In the genomic region with DNA sequence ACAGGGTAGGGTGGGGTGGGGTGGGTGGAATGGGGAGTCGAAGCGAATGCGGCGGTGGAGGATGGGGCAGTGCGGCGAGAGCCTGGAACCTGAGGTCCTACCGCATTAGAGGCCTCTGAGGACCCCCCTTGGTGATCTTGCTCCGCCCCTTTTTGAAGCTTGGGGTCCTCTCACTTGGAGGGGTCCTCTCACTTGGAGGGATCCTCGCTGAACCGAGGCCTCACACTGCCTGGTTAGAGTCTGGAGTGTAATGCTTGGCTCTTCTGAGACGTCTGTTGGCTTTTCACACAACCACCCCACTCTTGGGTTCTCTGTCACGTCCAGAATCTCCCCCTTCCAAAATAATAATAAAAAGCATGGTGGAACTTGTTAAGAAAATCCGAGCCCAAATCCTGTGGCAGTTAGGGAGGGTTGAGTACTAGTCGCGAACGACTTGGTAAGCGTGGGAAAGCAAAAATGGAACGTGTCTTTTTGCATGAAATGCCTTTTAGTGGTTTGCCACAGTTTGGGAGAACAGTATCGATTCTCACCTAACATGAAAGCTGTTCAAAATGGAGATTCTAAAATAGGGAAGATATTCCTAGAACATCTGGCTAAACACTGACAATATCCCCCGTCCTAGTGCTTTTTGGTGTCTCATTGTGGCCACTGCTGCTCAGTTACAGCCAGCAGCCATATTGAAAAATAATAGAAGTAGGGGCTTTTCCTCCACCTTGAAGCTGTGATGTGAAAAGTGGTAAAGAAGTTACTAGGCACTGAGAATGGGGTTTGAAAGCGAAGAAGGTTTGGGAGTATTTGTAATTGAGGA, we compare ENCODE assay signal across 8 cellular contexts. TPM values are rescaled to one million over a fixed set of nuclear protein-coding genes. Genes with fewer than 3 reads are reported as not detected.
DNase-seq lines count a peak whose midpoint lies in the region; ATAC-seq, FAIRE-seq and TF ChIP-seq lines count a peak whose summit lies in the region.

No MANE protein-coding gene starts in this region.

- H3K27ac ChIP-seq in kidney (ENCODE audit: low read depth in 2 of 2, low read length in 2 of 2) (peak overlapping the region; percentile 65 to 85), substantia nigra (ENCODE audit: low read depth, low read length, poor library complexity, severe bottlenecking) (peak overlapping the region; percentile 96)

- TF ChIP-seq CTCF in CD14-positive monocyte (IDR thresholded peaks at IDR 0.05) (no peak), kidney (IDR thresholded peaks at IDR 0.05; ENCODE audit: borderline replicate concordance, extremely low read depth, insufficient read depth) (no peak)

- intact Hi-C loops in CD14-positive monocyte (cut with micrococcal nuclease): loop anchor here (1.0 to 10.0 kb wide), 3 partner anchors 69 to 253 kb away; a partner anchor contains a TSS
- intact Hi-C loops in kidney (cut with DNase I): loop anchor here (10.0 kb wide), 1 partner anchor 143 kb away; a partner anchor contains a TSS

- no peaks in the 10 kb centered on the region for H3K9me3 ChIP-seq in kidney (ENCODE audit: control insufficient read depth in 1 of 2, low read length in 2 of 2)

- peaks cover 4 to 6% of the 10 kb centered on the region in 2 donors for H3K36me3 ChIP-seq in kidney (ENCODE audit: control insufficient read depth in 1 of 2, insufficient read depth in 2 of 2, low read length in 2 of 2)

- no peak for DNase-seq in CD14-positive monocyte (ENCODE audit: low spot score)
- no peak for DNase-seq in activated naive CD4-positive, alpha-beta T cell treated with anti-CD3 and anti-CD28 coated beads, Interleukin-2, amount 50 U/mL, for 72 hours (ENCODE audit: low spot score in 2 of 2)
- DNase-seq in kidney: no peak
- DNase-seq in substantia nigra (lab: John Stamatoyannopoulos, UW): no peak
- no peak for DNase-seq in stimulated activated CD8-positive, alpha-beta memory T cell treated with anti-CD3 and anti-CD28 coated beads, Interleukin-4, amount 100 ng/mL, for 48 hours

- peaks cover 22% of the 10 kb centered on the region for H3K4me1 Mint-ChIP-seq in CD14-positive monocyte

- no peak for FAIRE-seq in kidney (lab: Jason Lieb, UNC)

- peak overlapping the region; percentile 98 to 100 for H3K4me3 Mint-ChIP-seq in CD14-positive monocyte

- peak overlapping the region; percentile 97 to 100 (median 100) for H3K27ac Mint-ChIP-seq in CD14-positive monocyte
- H3K27ac Mint-ChIP-seq in activated naive CD4-positive, alpha-beta T cell treated with anti-CD3 and anti-CD28 coated beads, Interleukin-2, amount 50 U/mL, for 72 hours: peak overlapping the region; percentile 91 to 100

- H3K27me3 Mint-ChIP-seq in CD14-positive monocyte (ENCODE audit: low read depth in 3 of 3): no peaks in the 10 kb centered on the region

- H3K9ac ChIP-seq in kidney (ENCODE audit: low read length in 2 of 2): peak overlapping the region; percentile 80 to 81

- H3K36me3 Mint-ChIP-seq in CD14-positive monocyte: peaks cover 29 to 41% of the 10 kb centered on the region in 2 donors
- peaks cover 11 to 25% of the 10 kb centered on the region in 2 donors for H3K36me3 Mint-ChIP-seq in activated naive CD4-positive, alpha-beta T cell treated with anti-CD3 and anti-CD28 coated beads, Interleukin-2, amount 50 U/mL, for 72 hours

- peaks cover 7 to 8% of the 10 kb centered on the region in 2 donors for H3K4me1 ChIP-seq in kidney (ENCODE audit: control insufficient read depth in 1 of 2, insufficient read depth in 1 of 2, low read depth in 1 of 2, low read length in 2 of 2)

- peak overlapping the region; percentile 92 to 96 for H3K4me3 ChIP-seq in kidney (ENCODE audit: low read length in 2 of 2)

- H3K9me3 Mint-ChIP-seq in CD14-positive monocyte: peaks cover 0 to 1% (median 0%) of the 10 kb centered on the region in 7 donors
- H3K9me3 Mint-ChIP-seq in activated naive CD4-positive, alpha-beta T cell treated with anti-CD3 and anti-CD28 coated beads, Interleukin-2, amount 50 U/mL, for 72 hours: no peaks in the 10 kb centered on the region

- ATAC-seq in HG03060 (IDR thresholded peaks at IDR 0.05; ENCODE audit: low read depth, unreplicated experiment) (peak; percentile 8), GM18858 (IDR thresholded peaks at IDR 0.05; ENCODE audit: unreplicated experiment) (no peak), GM21360 (IDR thresholded peaks at IDR 0.05; ENCODE audit: unreplicated experiment) (no peak)
- ATAC-seq in activated naive CD4-positive, alpha-beta T cell treated with anti-CD3 and anti-CD28 coated beads, Interleukin-2, amount 50 U/mL, for 72 hours: peak in 1 of 2 donors; percentile 7

RNA-seq across cellular contexts. Expression of a gene that starts 0.8 kb away (rescaled TPM):
- polyA plus RNA-seq in CD14-positive monocyte: 100 to 1,000 TPM; 224 to 247 TPM
- 10 to 100 TPM; 59.1 to 99.9 TPM for total RNA-seq in activated naive CD4-positive, alpha-beta T cell treated with anti-CD3 and anti-CD28 coated beads, Interleukin-2, amount 50 U/mL, for 72 hours
- 56.2 TPM for total RNA-seq in kidney
- polyA plus RNA-seq in kidney (ENCODE audit: insufficient read depth, low read depth, low replicate concordance): 92.2 TPM
